9 cellular contexts compared by ENCODE assay signal in genomic region chr16:1002399-1003161, GRCh38. TPM values are rescaled to one million over a fixed set of nuclear protein-coding genes. Genes with fewer than 3 reads are reported as not detected.
DNase-seq lines count a peak whose midpoint lies in the region; ATAC-seq and TF ChIP-seq lines count a peak whose summit lies in the region.
"Had no signal": no experiment of that assay in that cellular context is flagged by ENCODE, and none has a peak within 500 bp of the region (broad histone marks: within the 10 kb centered on the region; RNA-seq: fewer than 3 reads in every experiment).

No MANE protein-coding gene starts in this region.

- TF ChIP-seq POLR2A in breast epithelium (IDR thresholded peaks at IDR 0.05) (no peak), esophagus muscularis mucosa (IDR thresholded peaks at IDR 0.05; ENCODE audit: low read depth) (no peak)

- H3K27me3 ChIP-seq in breast epithelium, result peaks cover 0 to 45% of the 10 kb centered on the region in 2 donors
- H3K27me3 ChIP-seq in esophagus muscularis mucosa, result peaks cover 0 to 51% (median 4%) of the 10 kb centered on the region in 4 donors

- peak; percentile 47 to 68 for ATAC-seq in activated CD4-positive, CD25-positive, alpha-beta regulatory T cell treated with anti-CD3 and anti-CD28 coated beads, Interleukin-2, amount 50 U/mL, for 24 hours
- ATAC-seq in HG03025 (IDR thresholded peaks at IDR 0.05; ENCODE audit: low FRiP score, unreplicated experiment) (no peak), HG02642 (IDR thresholded peaks at IDR 0.05; ENCODE audit: poor library complexity, unreplicated experiment) (no peak)

- peaks cover 13% of the 10 kb centered on the region for H3K4me1 Mint-ChIP-seq in HFFc6 (ENCODE audit: low read depth)
- H3K4me1 Mint-ChIP-seq in mesothelial cell of epicardium, result peaks cover 10% of the 10 kb centered on the region
- H3K4me1 Mint-ChIP-seq: memory B cell had no signal

- 64% methylated on average over 32 of the region's 46 CpGs for WGBS in esophagus muscularis mucosa

- H3K4me3 ChIP-seq in breast epithelium (peak overlapping the region in 1 of 3 donors; percentile 30), esophagus muscularis mucosa (peak overlapping the region in 2 of 4 donors; percentile 14 to 30)

- TF ChIP-seq CTCF in HFFc6 (IDR thresholded peaks at IDR 0.05), result no peak
- TF ChIP-seq CTCF in breast epithelium (IDR thresholded peaks at IDR 0.05), result no peak
- TF ChIP-seq CTCF in esophagus muscularis mucosa (IDR thresholded peaks at IDR 0.05), result no peak
- no peak for TF ChIP-seq CTCF in mesothelial cell of epicardium (IDR thresholded peaks at IDR 0.05; ENCODE audit: unreplicated experiment)

- H3K9me3 ChIP-seq in breast epithelium (peaks cover 0 to 3% of the 10 kb centered on the region in 2 donors), esophagus muscularis mucosa (no peaks in the 10 kb centered on the region)

- no peak overlapping the region for H3K27ac ChIP-seq in breast epithelium
- H3K27ac ChIP-seq in esophagus muscularis mucosa (replicated peaks in 1 of 4), result no peak overlapping the region

- H3K4me3 Mint-ChIP-seq in HFFc6 (peak overlapping the region; percentile 42; the same call in 1 of the 2 replicates), mesothelial cell of epicardium (no peak overlapping the region)
- H3K4me3 Mint-ChIP-seq: memory B cell had no signal

- no peak for TF ChIP-seq EP300 in esophagus muscularis mucosa (IDR thresholded peaks at IDR 0.05)

- no peaks in the 10 kb centered on the region for H3K36me3 Mint-ChIP-seq in HFFc6 (ENCODE audit: low read depth)
- H3K36me3 Mint-ChIP-seq in mesothelial cell of epicardium, result no peaks in the 10 kb centered on the region
- H3K36me3 Mint-ChIP-seq: memory B cell had no signal

- intact Hi-C loops in breast epithelium (cut with DNase I; ENCODE audit: low total_unique reads) (loop anchor here (5.0 kb wide), 1 partner anchor 955 kb away; the partner anchor contains the start of gene NDUFB10), esophagus muscularis mucosa (cut with DNase I) (no loop called here)

- DNase-seq in HFFc6, result peak; percentile 85
- DNase-seq in breast epithelium (ENCODE audit: low spot score in 2 of 2), result peak; percentile 62 to 63
- DNase-seq in pulmonary artery endothelial cell (ENCODE audit: low read depth, low spot score), result peak; percentile 44
- DNase-seq in esophagus muscularis mucosa (ENCODE audit: extremely low spot score), result no peak
- no peak for DNase-seq in mesothelial cell of epicardium (ENCODE audit: low spot score in 2 of 2, unreplicated experiment in 2 of 2)

- H3K9me3 Mint-ChIP-seq in HFFc6 (no peaks in the 10 kb centered on the region), mesothelial cell of epicardium (no peaks in the 10 kb centered on the region)
- H3K9me3 Mint-ChIP-seq: memory B cell had no signal

- H3K27me3 Mint-ChIP-seq in HFFc6 (ENCODE audit: insufficient read depth), result peaks cover 14% of the 10 kb centered on the region
- peaks cover 4% of the 10 kb centered on the region for H3K27me3 Mint-ChIP-seq in mesothelial cell of epicardium (ENCODE audit: low read depth)

- H3K27ac Mint-ChIP-seq in HFFc6 (peak overlapping the region; percentile 60; the same call in 1 of the 2 replicates), mesothelial cell of epicardium (no peak overlapping the region)
- H3K27ac Mint-ChIP-seq: memory B cell had no signal

- H3K4me1 ChIP-seq in breast epithelium (no peaks in the 10 kb centered on the region), esophagus muscularis mucosa (peaks cover 3 to 20% (median 13%) of the 10 kb centered on the region in 4 donors)

- no peaks in the 10 kb centered on the region for H3K36me3 ChIP-seq in breast epithelium
- no peaks in the 10 kb centered on the region for H3K36me3 ChIP-seq in esophagus muscularis mucosa

RNA-seq across cellular contexts. Expression of gene SOX8, which starts 21.0 kb away (rescaled TPM):
- under 1 TPM in 2 of 6 experiments, not detected in 4; 0.05 to 0.07 TPM for total RNA-seq in HFFc6 (2021; fragmentation: NEBNext Ultra II Directional; extraction: Animal tissue kit (Norgen Biotek cat#: 25700))
- total RNA-seq in breast epithelium (1 to 10 TPM in 2 of 3 donors, under 1 TPM in 1; 0.32 to 6.6 (median 1.3) TPM), pulmonary artery endothelial cell (0.25 and 0.99 TPM in 2 replicates), esophagus muscularis mucosa (1 to 10 TPM; 4.1 to 4.6 (median 4.3) TPM), mesothelial cell of epicardium (4.7 to 6.0 TPM (median 5.1 TPM) in 3 replicates)

RNA-seq across cellular contexts. Expression of gene LMF1, which starts 31.8 kb away (rescaled TPM):
- total RNA-seq in HFFc6 (2021; fragmentation: NEBNext Ultra II Directional; extraction: Animal tissue kit (Norgen Biotek cat#: 25700)), result 10 to 100 TPM; 10.9 to 19.3 (median 14.2) TPM
- total RNA-seq in breast epithelium (10 to 100 TPM; 14.1 to 26.4 (median 21.4) TPM), pulmonary artery endothelial cell (8.2 and 12.9 TPM in 2 replicates), esophagus muscularis mucosa (10 to 100 TPM; 14.5 to 32.0 (median 23.8) TPM), mesothelial cell of epicardium (33.1 to 38.1 TPM (median 37.4 TPM) in 3 replicates)

Comparison
In these comparisons a context has a peak if more than half of its experiments do, and no peak if none do; other contexts are left out.
1. DNase-seq: peak in HFFc6 (single experiment), breast epithelium (2 of 2) and pulmonary artery endothelial cell (single experiment); none in esophagus muscularis mucosa (single experiment) and mesothelial cell of epicardium (0 of 2).
2. ATAC-seq: peak in activated CD4-positive, CD25-positive, alpha-beta regulatory T cell treated with anti-CD3 and anti-CD28 coated beads, Interleukin-2, amount 50 U/mL, for 24 hours (2 of 2); none in HG03025 (single experiment) and HG02642 (single experiment).